13 cellular contexts compared by ENCODE assay signal in genomic region chr12:122909442-122910288, GRCh38. TPM values are rescaled to one million over a fixed set of nuclear protein-coding genes. Genes with fewer than 3 reads are reported as not detected.
DNase-seq lines count a peak whose midpoint lies in the region; ATAC-seq lines count a peak whose summit lies in the region.
"Had no signal": no experiment of that assay in that cellular context is flagged by ENCODE, and none has a peak within 500 bp of the region (broad histone marks: within the 10 kb centered on the region; RNA-seq: fewer than 3 reads in every experiment).

No MANE protein-coding gene starts in this region.

- no peaks in the 10 kb centered on the region for H3K9me3 Mint-ChIP-seq in stimulated activated naive B cell treated with anti-CD40 and anti-IgM and Interleukin-4, amounts not matched to agents 10 μg/mL and 1 μg/mL and 100 μg/mL, for 72 hours

- H3K36me3 ChIP-seq in H7 (replicated peaks; ENCODE audit: control insufficient read depth, insufficient read depth, low read length): no peaks in the 10 kb centered on the region

- peak; percentile 94 for ATAC-seq in Right ventricle myocardium inferior
- ATAC-seq in HG02759 (IDR thresholded peaks at IDR 0.05; ENCODE audit: unreplicated experiment): no peak
- ATAC-seq in stimulated activated naive B cell treated with anti-CD40 and anti-IgM and Interleukin-4, amounts not matched to agents 10 μg/mL and 1 μg/mL and 100 μg/mL, for 72 hours (replicated peaks): no peak
- no peak for ATAC-seq in HG03097 (IDR thresholded peaks at IDR 0.05; ENCODE audit: low FRiP score, unreplicated experiment)
- ATAC-seq: activated CD4-positive, CD25-positive, alpha-beta regulatory T cell treated with anti-CD3 and anti-CD28 coated beads, Interleukin-2, amount 50 U/mL, for 24 hours had no signal

- H3K4me3 ChIP-seq in H7 (ENCODE audit: insufficient read depth, low read depth, low read length): no peak overlapping the region

- H3K36me3 Mint-ChIP-seq in stimulated activated naive B cell treated with anti-CD40 and anti-IgM and Interleukin-4, amounts not matched to agents 10 μg/mL and 1 μg/mL and 100 μg/mL, for 72 hours: peaks cover 0 to 2% of the 10 kb centered on the region in 2 donors
- H3K36me3 Mint-ChIP-seq: activated naive CD8-positive, alpha-beta T cell had no signal

- peaks cover 0 to 1% of the 10 kb centered on the region in 2 donors for H3K4me1 Mint-ChIP-seq in stimulated activated naive B cell treated with anti-CD40 and anti-IgM and Interleukin-4, amounts not matched to agents 10 μg/mL and 1 μg/mL and 100 μg/mL, for 72 hours

- H3K4me3 Mint-ChIP-seq in stimulated activated naive B cell treated with anti-CD40 and anti-IgM and Interleukin-4, amounts not matched to agents 10 μg/mL and 1 μg/mL and 100 μg/mL, for 72 hours: no peak overlapping the region
- H3K4me3 Mint-ChIP-seq: activated naive CD8-positive, alpha-beta T cell had no signal

- no peak overlapping the region for H3K27ac Mint-ChIP-seq in stimulated activated naive B cell treated with anti-CD40 and anti-IgM and Interleukin-4, amounts not matched to agents 10 μg/mL and 1 μg/mL and 100 μg/mL, for 72 hours
- H3K27ac Mint-ChIP-seq: activated naive CD8-positive, alpha-beta T cell had no signal

- H3K27me3 ChIP-seq in H7 (ENCODE audit: control insufficient read depth, insufficient read depth, low read length): no peaks in the 10 kb centered on the region

- intact Hi-C loops in Right ventricle myocardium inferior (cut with DNase I): no loop called here
- intact Hi-C loops in posterior cingulate gyrus (cut with DNase I): no loop called here

- H3K27me3 Mint-ChIP-seq in stimulated activated naive B cell treated with anti-CD40 and anti-IgM and Interleukin-4, amounts not matched to agents 10 μg/mL and 1 μg/mL and 100 μg/mL, for 72 hours: no peaks in the 10 kb centered on the region
- H3K27me3 Mint-ChIP-seq: activated naive CD8-positive, alpha-beta T cell had no signal

- peak; percentile 79 for DNase-seq in H7
- peak; percentile 69 for DNase-seq in NCI-H510A treated with DMSO at 0.1 percent for 48 hours (lab: John Stamatoyannopoulos, UW)
- DNase-seq in Right ventricle myocardium inferior (ENCODE audit: missing footprints): peak; percentile 73
- DNase-seq in posterior cingulate gyrus: peak in 9 of 10 donors; percentile 45 to 95 (median 72)
- no peak for DNase-seq in AG08395 (ENCODE audit: low spot score)
- no peak for DNase-seq in stimulated activated naive B cell treated with anti-CD40 and anti-IgM and Interleukin-4, amounts not matched to agents 10 μg/mL and 1 μg/mL and 100 μg/mL, for 72 hours
- DNase-seq: Calu3; mesenchymal stem cell; stimulated activated CD4-positive, alpha-beta T cell treated with anti-CD3 and anti-CD28 coated beads, Interleukin-1b, Interleukin-23, amount 100 ng/mL, for 48 hours had no signal

RNA-seq across cellular contexts. Expression of gene VPS37B, which starts 13.7 kb away (rescaled TPM):
- total RNA-seq in H7 (2014; rRNA removed; shearing (Covaris generic)): 14.7 and 20.9 TPM in 2 replicates
- 25.4 TPM for total RNA-seq in Right ventricle myocardium inferior

RNA-seq across cellular contexts. Expression of gene ABCB9, which starts 56.6 kb away (rescaled TPM):
- 1.7 and 3.0 TPM in 2 replicates for total RNA-seq in H7 (2014; rRNA removed; shearing (Covaris generic))
- 4.4 TPM for total RNA-seq in Right ventricle myocardium inferior

Comparison
In these comparisons a context has a peak if more than half of its experiments do, and no peak if none do; other contexts are left out.
1. DNase-seq: peak in H7 (single experiment), NCI-H510A treated with DMSO at 0.1 percent for 48 hours (single experiment), Right ventricle myocardium inferior (single experiment) and posterior cingulate gyrus (9 of 10); none in AG08395 (single experiment) and stimulated activated naive B cell treated with anti-CD40 and anti-IgM and Interleukin-4, amounts not matched to agents 10 μg/mL and 1 μg/mL and 100 μg/mL, for 72 hours (single experiment).